In the genomic region with DNA sequence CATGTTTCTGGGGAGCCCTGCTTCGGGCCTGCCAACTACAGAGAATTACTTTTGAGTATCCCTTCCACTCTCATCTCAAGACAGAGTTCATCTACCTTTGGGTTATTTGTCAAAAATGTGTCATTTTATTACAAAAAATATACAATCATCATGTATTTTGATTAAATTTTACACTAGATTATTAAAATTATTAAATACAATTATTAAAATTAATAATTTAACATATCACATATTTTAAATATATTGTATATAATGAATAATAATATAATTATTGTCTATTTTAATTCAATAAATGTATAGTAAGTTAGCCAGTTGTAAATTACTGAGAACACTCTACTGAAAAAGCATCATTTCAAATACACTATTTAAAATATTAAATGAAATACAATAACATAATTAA, we compare ENCODE assay signal across 13 cellular contexts.
"Had no signal": no experiment of that assay in that cellular context is flagged by ENCODE, and none has a peak within 500 bp of the region (broad histone marks: within the 10 kb centered on the region; RNA-seq: fewer than 3 reads in every experiment).

No MANE protein-coding gene starts in this region.

- H3K27me3 Mint-ChIP-seq: activated CD4-positive, alpha-beta T cell treated with anti-CD3 and anti-CD28 coated beads, Interleukin-2, amount 10 ng/mL, durations not matched to agents 24 days and 14 days had no signal

- H3K4me3 Mint-ChIP-seq: activated CD4-positive, alpha-beta T cell treated with anti-CD3 and anti-CD28 coated beads, Interleukin-2, amount 10 ng/mL, durations not matched to agents 24 days and 14 days; neural progenitor cell; type B pancreatic cell had no signal

- FAIRE-seq: keratinocyte had no signal

- H3K4me1 Mint-ChIP-seq: neural progenitor cell had no signal

- DNase-seq: activated CD4-positive, alpha-beta T cell treated with anti-CD3 and anti-CD28 coated beads, Interleukin-2, amount 10 ng/mL, durations not matched to agents 24 days and 14 days; activated CD8-positive, alpha-beta memory T cell treated with anti-CD3 and anti-CD28 coated beads for 24 hours; activated gamma-delta T cell; colonic mucosa; gastrocnemius medialis; left ventricle myocardium inferior; mesendoderm; substantia nigra; SW 1271; WERI-Rb-1 had no signal

- ATAC-seq: gastrocnemius medialis had no signal

- H3K36me3 Mint-ChIP-seq: type B pancreatic cell had no signal

- H3K9me3 Mint-ChIP-seq: activated CD4-positive, alpha-beta T cell treated with anti-CD3 and anti-CD28 coated beads, Interleukin-2, amount 10 ng/mL, durations not matched to agents 24 days and 14 days; neural progenitor cell; type B pancreatic cell had no signal

- H3K27ac Mint-ChIP-seq: neural progenitor cell, type B pancreatic cell had no signal
